ENCODE assay signal across 8 cellular contexts in the genomic region with DNA sequence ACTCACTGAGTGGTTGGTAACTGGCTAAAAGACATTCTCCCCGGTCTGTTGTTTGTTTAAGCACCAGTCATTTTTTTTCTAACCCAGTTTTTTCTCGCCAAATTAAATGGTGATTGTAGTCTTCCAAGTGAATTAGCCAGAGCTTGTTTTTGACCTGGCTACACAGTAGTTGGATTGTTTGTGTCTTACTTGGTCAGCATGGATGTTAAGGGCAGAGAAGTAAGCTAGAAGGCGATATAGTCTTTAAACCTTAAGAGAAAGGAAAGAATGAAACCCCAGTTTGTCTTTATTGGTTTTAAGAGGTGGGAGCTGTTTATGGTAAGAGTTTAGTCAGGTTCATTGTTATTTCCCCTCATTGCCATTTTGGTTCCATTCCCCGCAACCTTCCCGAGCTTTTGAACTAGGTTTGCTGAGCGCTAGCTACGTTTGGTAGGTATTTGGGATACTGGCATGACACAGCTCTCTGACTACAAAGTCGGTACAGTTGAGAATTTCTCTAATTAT.
DNase-seq lines count a peak whose midpoint lies in the region; ATAC-seq, FAIRE-seq and TF ChIP-seq lines count a peak whose summit lies in the region.

No MANE protein-coding gene starts in this region.

- ATAC-seq in RWPE2 (ENCODE audit: low read depth) (no peak), HG02852 (IDR thresholded peaks at IDR 0.05; ENCODE audit: unreplicated experiment) (no peak), GM18505 (IDR thresholded peaks at IDR 0.05; ENCODE audit: unreplicated experiment) (no peak)

- peaks cover 29% of the 10 kb centered on the region for H3K4me1 ChIP-seq in RWPE2 (ENCODE audit: insufficient read depth, poor library complexity, severe bottlenecking)

- H3K27me3 ChIP-seq in RWPE2 (ENCODE audit: insufficient read depth, poor library complexity, severe bottlenecking), result no peaks in the 10 kb centered on the region

- no peak for TF ChIP-seq POLR2A in GM18505 (IDR thresholded peaks at IDR 0.05; ENCODE audit: borderline replicate concordance, extremely low read depth, insufficient read depth, insufficient read length)

- H3K27ac ChIP-seq in RWPE2 (ENCODE audit: poor library complexity, severe bottlenecking), result peak overlapping the region; percentile 77

- peak overlapping the region; percentile 95 for H3K4me3 ChIP-seq in RWPE2 (ENCODE audit: severe bottlenecking)
- H3K4me3 ChIP-seq in skeletal muscle cell (ENCODE audit: low read depth, low read length), result peak overlapping the region; percentile 78

- peaks cover 49% of the 10 kb centered on the region for H3K36me3 ChIP-seq in RWPE2 (ENCODE audit: low read depth)

- peak; percentile 60 for DNase-seq in ELR (ENCODE audit: low read depth)
- DNase-seq in RWPE2 (ENCODE audit: low spot score), result no peak
- DNase-seq in glomerular visceral epithelial cell (ENCODE audit: extremely low spot score), result peak; percentile 23
- DNase-seq in skeletal muscle cell (ENCODE audit: low read depth), result no peak
- DNase-seq in SIG-M5 treated with dmso at 0.1 percent for 504 hours (lab: John Stamatoyannopoulos, UW; ENCODE audit: unreplicated experiment), result no peak
- DNase-seq in HTR-8/SVneo (ENCODE audit: insufficient read length, low spot score), result no peak

- H3K9me3 ChIP-seq in RWPE2 (ENCODE audit: severe bottlenecking), result no peaks in the 10 kb centered on the region

- no peak for FAIRE-seq in HTR-8/SVneo (lab: Jason Lieb, UNC)

- no peak for TF ChIP-seq CTCF in RWPE2 (IDR thresholded peaks at IDR 0.05; ENCODE audit: poor library complexity, severe bottlenecking)

Comparison
In these comparisons a context has a peak if more than half of its experiments do, and no peak if none do; other contexts are left out.
1. DNase-seq: peak in ELR (single experiment) and glomerular visceral epithelial cell (single experiment); none in RWPE2 (single experiment), skeletal muscle cell (single experiment), SIG-M5 treated with dmso at 0.1 percent for 504 hours (single experiment) and HTR-8/SVneo (single experiment).